ENCODE assay signal across 17 cellular contexts in the genomic region with DNA sequence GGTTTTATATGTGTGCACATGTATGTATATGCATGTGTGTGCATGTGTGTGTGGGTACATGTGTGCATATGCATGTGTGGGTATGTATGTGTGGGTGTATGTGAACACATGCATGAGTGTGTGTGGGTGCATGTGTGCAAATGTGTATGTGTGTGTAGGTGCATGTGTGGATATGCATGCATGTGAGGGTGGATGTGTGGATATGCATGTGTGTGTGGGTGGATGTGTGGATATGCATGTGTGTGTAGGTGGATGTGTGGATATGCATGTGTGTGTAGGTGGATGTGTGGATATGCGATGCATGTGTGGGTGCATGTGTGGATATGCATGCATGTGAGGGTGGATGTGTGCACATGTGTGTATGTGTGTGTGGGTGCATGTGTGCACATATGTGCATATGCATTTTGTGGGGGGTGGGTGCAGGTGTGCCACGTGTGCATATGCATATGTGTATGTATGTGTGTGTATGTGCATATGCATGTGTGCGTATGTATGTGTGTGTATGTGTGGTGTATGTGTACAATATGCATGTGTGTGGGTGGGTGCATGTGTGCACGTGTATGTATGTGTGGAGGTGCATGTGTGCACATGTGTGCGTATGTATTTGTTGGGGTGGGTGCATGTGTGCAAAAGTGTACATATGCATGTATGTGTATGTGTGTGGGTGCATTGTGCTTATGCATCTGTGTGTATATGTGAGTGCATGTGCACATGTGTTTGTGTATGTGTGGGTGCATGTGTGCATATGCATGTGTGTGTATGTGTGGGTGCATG.
A peak's percentile ranks its signal among the peaks of the same experiment; 100 is the strongest.
DNase-seq lines count a peak whose midpoint lies in the region; ATAC-seq, FAIRE-seq and TF ChIP-seq lines count a peak whose summit lies in the region.
"Had no signal": no experiment of that assay in that cellular context is flagged by ENCODE, and none has a peak within 500 bp of the region (broad histone marks: within the 10 kb centered on the region; RNA-seq: fewer than 3 reads in every experiment).

No MANE protein-coding gene starts in this region.

- no peak overlapping the region for H2BK20ac ChIP-seq in H9 (ENCODE audit: low read depth, low read length, poor library complexity, severe bottlenecking)

- H3K56ac ChIP-seq in H9 (ENCODE audit: insufficient read length, low read depth, low read length): no peak overlapping the region

- H4K20me1 ChIP-seq in H9 (ENCODE audit: control insufficient read depth, insufficient read depth, insufficient read length): no peaks in the 10 kb centered on the region
- no peaks in the 10 kb centered on the region for H4K20me1 ChIP-seq in astrocyte (ENCODE audit: insufficient read depth, low read length)
- H4K20me1 ChIP-seq: BLaER1 had no signal

- H3K79me2 ChIP-seq in H9 (ENCODE audit: insufficient read depth, low read length): no peaks in the 10 kb centered on the region
- H3K79me2 ChIP-seq in astrocyte (ENCODE audit: insufficient read depth, low read length): no peaks in the 10 kb centered on the region

- no peak overlapping the region for H4K91ac ChIP-seq in H9 (ENCODE audit: insufficient read length, low read depth, low read length)
- no peak overlapping the region for H4K91ac ChIP-seq in mesenchymal stem cell (ENCODE audit: low read length)
- peak overlapping the region; percentile 91 for H4K91ac ChIP-seq in neuronal stem cell (ENCODE audit: low read depth, low read length, poor library complexity)

- no peaks in the 10 kb centered on the region for H3K9me3 ChIP-seq in H9 (ENCODE audit: control insufficient read depth, low read depth, low read length)
- no peaks in the 10 kb centered on the region for H3K9me3 ChIP-seq in astrocyte (ENCODE audit: insufficient read depth, low read depth, low read length)
- no peaks in the 10 kb centered on the region for H3K9me3 ChIP-seq in mesenchymal stem cell (ENCODE audit: control insufficient read depth, low read length)
- H3K9me3 ChIP-seq in neuronal stem cell (replicated peaks in 1 of 2; ENCODE audit: control insufficient read depth in 2 of 2, insufficient read depth in 1 of 2, low read depth in 1 of 2, low read length in 2 of 2): peaks cover 0 to 10% of the 10 kb centered on the region in 2 donors
- H3K9me3 ChIP-seq: BLaER1 had no signal

- no peak overlapping the region for H3T11ph ChIP-seq in H9 (ENCODE audit: low read length)

- no peak overlapping the region for H2BK12ac ChIP-seq in H9 (ENCODE audit: insufficient read length, low read depth, low read length)
- H2BK12ac ChIP-seq in mesenchymal stem cell (ENCODE audit: low read length in 2 of 2): no peak overlapping the region
- H2BK12ac ChIP-seq in neuronal stem cell (ENCODE audit: low read length): peak overlapping the region; percentile 86

- H3K27me3 Mint-ChIP-seq in H9 (ENCODE audit: low read depth) (peaks cover 2% of the 10 kb centered on the region; the same call in 1 of the 2 replicates), astrocyte (ENCODE audit: low read depth, unreplicated experiment) (peaks cover 12% of the 10 kb centered on the region)

- peak overlapping the region in 1 of 2 experiments; percentile 0; a peak in 1 of 5 replicates for H3K4me3 Mint-ChIP-seq in H9
- no peak overlapping the region for H3K4me3 Mint-ChIP-seq in astrocyte (ENCODE audit: unreplicated experiment)
- H3K4me3 Mint-ChIP-seq: CD14-positive monocyte; CD4-positive, alpha-beta memory T cell; GM23338 had no signal

- H2BK5ac ChIP-seq in H9 (ENCODE audit: insufficient read length, low read length): no peak overlapping the region
- no peak overlapping the region for H2BK5ac ChIP-seq in mesenchymal stem cell (ENCODE audit: low read depth, low read length, poor library complexity, severe bottlenecking)
- H2BK5ac ChIP-seq in neuronal stem cell (ENCODE audit: low read length): no peak overlapping the region

- H2BK120ac ChIP-seq in H9 (ENCODE audit: low read depth, low read length, poor library complexity, severe bottlenecking) (no peak overlapping the region), mesenchymal stem cell (ENCODE audit: low read depth, low read length) (no peak overlapping the region), neuronal stem cell (ENCODE audit: low read depth, low read length) (no peak overlapping the region)

- H3K27ac ChIP-seq in H9 (ENCODE audit: insufficient read length, low read depth, low read length) (no peak overlapping the region), astrocyte (ENCODE audit: low read depth, low read length) (no peak overlapping the region), mesenchymal stem cell (ENCODE audit: low read length, poor library complexity, severe bottlenecking) (no peak overlapping the region), neuronal stem cell (replicated peaks; ENCODE audit: low read length) (peak overlapping the region; percentile 0)
- H3K27ac ChIP-seq: BLaER1 had no signal

- no peak overlapping the region for H3K4me3 ChIP-seq in astrocyte (ENCODE audit: insufficient read depth, low read depth, low read length)
- H3K4me3 ChIP-seq in mesenchymal stem cell (ENCODE audit: insufficient read depth in 1 of 2, low read depth in 1 of 2, low read length in 2 of 2): no peak overlapping the region
- peak overlapping the region in 1 of 2 donors; percentile 64 for H3K4me3 ChIP-seq in neuronal stem cell (ENCODE audit: low read length in 2 of 2)
- H3K4me3 ChIP-seq: BLaER1, GM23338 had no signal

- H2BK15ac ChIP-seq in H9 (ENCODE audit: low read depth, low read length) (no peak overlapping the region), mesenchymal stem cell (ENCODE audit: low read depth, poor library complexity, severe bottlenecking) (no peak overlapping the region), neuronal stem cell (ENCODE audit: low read length) (no peak overlapping the region)

- H3K23ac ChIP-seq in H9 (ENCODE audit: insufficient read length, low read depth, low read length) (no peak overlapping the region), mesenchymal stem cell (ENCODE audit: low read length in 2 of 2) (no peak overlapping the region), neuronal stem cell (ENCODE audit: low read depth, low read length, poor library complexity) (peak overlapping the region; percentile 18)

- H3K9me3 Mint-ChIP-seq in H9 (peaks cover 8% of the 10 kb centered on the region in 2 experiments; a peak in 4 of 5 replicates), astrocyte (ENCODE audit: unreplicated experiment) (no peaks in the 10 kb centered on the region)

- TF ChIP-seq CTCF in H9 (conservative IDR thresholded peaks at IDR 0.05) (no peak), astrocyte (IDR thresholded peaks at IDR 0.05; ENCODE audit: insufficient read depth, low read depth, low read length) (no peak)

- DNase-seq in H9 (no peak), astrocyte (ENCODE audit: low read depth) (no peak), mesenchymal stem cell (no peak), neuronal stem cell (ENCODE audit: low spot score) (no peak), iPS-NIHi11 (ENCODE audit: low spot score) (no peak), DMS153 (lab: John Stamatoyannopoulos, UW) (no peak)
- no peak for DNase-seq in activated CD4-positive, CD25-positive, alpha-beta regulatory T cell (lab: John Stamatoyannopoulos, UW)
- DNase-seq: 8988T; CD4-positive, alpha-beta memory T cell; DMS79 treated with DMSO at 0.1 percent for 48 hours; GF-D8; H7; IMR-90 had no signal

- H3K4me2 ChIP-seq in H9 (ENCODE audit: insufficient read depth, insufficient read length, low read length) (no peak overlapping the region), astrocyte (ENCODE audit: low read length) (no peak overlapping the region), mesenchymal stem cell (ENCODE audit: low read length, poor library complexity, severe bottlenecking) (no peak overlapping the region), neuronal stem cell (ENCODE audit: insufficient read depth, low read length, poor library complexity, severe bottlenecking) (no peak overlapping the region)
- H3K4me2 ChIP-seq: BLaER1, GM23338 had no signal

- no peaks in the 10 kb centered on the region for H3K79me1 ChIP-seq in H9 (ENCODE audit: insufficient read depth, low read depth, low read length, poor library complexity, severe bottlenecking)
- no peaks in the 10 kb centered on the region for H3K79me1 ChIP-seq in mesenchymal stem cell (replicated peaks; ENCODE audit: low read length, poor library complexity, severe bottlenecking)
- no peaks in the 10 kb centered on the region for H3K79me1 ChIP-seq in neuronal stem cell (ENCODE audit: low read depth, low read length)

- H3K36me3 Mint-ChIP-seq in H9 (ENCODE audit: insufficient read depth in 1 of 3, low read depth in 3 of 3): peaks cover 2 to 6% (median 3%) of the 10 kb centered on the region in 3 experiments; a peak in 4 of 7 replicates
- no peaks in the 10 kb centered on the region for H3K36me3 Mint-ChIP-seq in astrocyte (ENCODE audit: low read depth, unreplicated experiment)
- H3K36me3 Mint-ChIP-seq: CD14-positive monocyte; CD4-positive, alpha-beta memory T cell had no signal

- no peak overlapping the region for H2AFZ ChIP-seq in H9 (ENCODE audit: low read length)
- H2AFZ ChIP-seq in astrocyte (ENCODE audit: low read depth, low read length): no peak overlapping the region
- no peak overlapping the region for H2AFZ ChIP-seq in mesenchymal stem cell (ENCODE audit: low read depth, low read length)
- no peak overlapping the region for H2AFZ ChIP-seq in neuronal stem cell (ENCODE audit: low read length)
- H2AFZ ChIP-seq: GM23338 had no signal

- H3K4ac ChIP-seq in H9 (ENCODE audit: low read depth, low read length): no peak overlapping the region
- no peak overlapping the region for H3K4ac ChIP-seq in mesenchymal stem cell (ENCODE audit: low read depth in 1 of 2, low read length in 2 of 2)
- peak overlapping the region; percentile 0 for H3K4ac ChIP-seq in neuronal stem cell (ENCODE audit: low read length)

- H3K4me1 ChIP-seq in H9 (ENCODE audit: insufficient read depth, low read length): no peaks in the 10 kb centered on the region; the same call in 1 of the 2 replicates
- no peaks in the 10 kb centered on the region for H3K4me1 ChIP-seq in astrocyte (ENCODE audit: insufficient read depth, low read length)
- H3K4me1 ChIP-seq in mesenchymal stem cell (ENCODE audit: control insufficient read depth, insufficient read depth, low read depth, low read length): no peaks in the 10 kb centered on the region
- H3K4me1 ChIP-seq in neuronal stem cell (ENCODE audit: control insufficient read depth in 2 of 2, insufficient read depth in 1 of 2, low read depth in 1 of 2, low read length in 2 of 2): peaks cover 0 to 14% of the 10 kb centered on the region in 2 donors
- H3K4me1 ChIP-seq: BLaER1 had no signal

- WGBS in H9 (ENCODE audit: extremely low coverage, insufficient read length, low lambda C conversion rate): no CpG with 5 or more reads among the region's 5 CpGs
- WGBS in mesenchymal stem cell: 87% methylated on average over 5 of the region's 5 CpGs
- no CpG with 5 or more reads among the region's 5 CpGs for WGBS in neuronal stem cell (ENCODE audit: extremely low coverage in 2 of 2, insufficient read length in 2 of 2, insufficient replicate concordance in 1 of 2), 2 donors

- H3K14ac ChIP-seq in H9 (ENCODE audit: insufficient read depth, low read length) (no peak overlapping the region), mesenchymal stem cell (ENCODE audit: low read length in 2 of 2) (no peak overlapping the region), neuronal stem cell (ENCODE audit: low read length) (peak overlapping the region; percentile 90)

- peaks cover 12% of the 10 kb centered on the region in 2 experiments for H3K4me1 Mint-ChIP-seq in H9
- peaks cover 3% of the 10 kb centered on the region for H3K4me1 Mint-ChIP-seq in astrocyte (ENCODE audit: low read depth, unreplicated experiment)
- H3K4me1 Mint-ChIP-seq: CD14-positive monocyte; CD4-positive, alpha-beta memory T cell had no signal

- peak; percentile 37 for FAIRE-seq in astrocyte (lab: Jason Lieb, UNC)

- peak overlapping the region in 1 of 3 experiments; percentile 15; a peak in 2 of 7 replicates for H3K27ac Mint-ChIP-seq in H9
- no peak overlapping the region for H3K27ac Mint-ChIP-seq in astrocyte (ENCODE audit: unreplicated experiment)
- H3K27ac Mint-ChIP-seq: CD14-positive monocyte; CD4-positive, alpha-beta memory T cell; GM23338 had no signal

- H3K23me2 ChIP-seq in H9 (ENCODE audit: insufficient read length, low read depth, low read length, poor library complexity, severe bottlenecking): no peaks in the 10 kb centered on the region

- H3K36me3 ChIP-seq in astrocyte (ENCODE audit: insufficient read depth, low read length): no peaks in the 10 kb centered on the region
- H3K36me3 ChIP-seq in mesenchymal stem cell (ENCODE audit: control insufficient read depth in 1 of 2, insufficient read depth in 2 of 2, low read depth in 1 of 2, low read length in 2 of 2): no peaks in the 10 kb centered on the region
- peaks cover 0 to 7% of the 10 kb centered on the region in 2 donors for H3K36me3 ChIP-seq in neuronal stem cell (replicated peaks in 1 of 2; ENCODE audit: control insufficient read depth in 2 of 2, insufficient read depth in 2 of 2, low read length in 2 of 2)
- H3K36me3 ChIP-seq: BLaER1 had no signal

- H2AK5ac ChIP-seq in H9 (ENCODE audit: insufficient read length, low read length) (no peak overlapping the region), mesenchymal stem cell (ENCODE audit: low read length, severe bottlenecking) (no peak overlapping the region), neuronal stem cell (ENCODE audit: low read depth, low read length) (no peak overlapping the region)

- H4K5ac ChIP-seq in H9 (ENCODE audit: insufficient read length, low read depth, low read length): no peak overlapping the region

- H3K18ac ChIP-seq in H9 (ENCODE audit: insufficient read length, low read depth, low read length) (no peak overlapping the region), mesenchymal stem cell (ENCODE audit: low read depth in 1 of 2, low read length in 2 of 2) (no peak overlapping the region), neuronal stem cell (ENCODE audit: low read length) (peak overlapping the region; percentile 55)

- H3K9ac ChIP-seq in H9 (ENCODE audit: extremely low read depth, insufficient read length, low read length) (no peak overlapping the region), astrocyte (ENCODE audit: low read length) (no peak overlapping the region), mesenchymal stem cell (ENCODE audit: low read length) (no peak overlapping the region), neuronal stem cell (ENCODE audit: low read depth, low read length, poor library complexity) (peak overlapping the region; percentile 80)
- H3K9ac ChIP-seq: BLaER1 had no signal

- H3K27me3 ChIP-seq in H9 (ENCODE audit: insufficient read depth, low read length) (no peaks in the 10 kb centered on the region), astrocyte (ENCODE audit: insufficient read depth, low read length) (no peaks in the 10 kb centered on the region), mesenchymal stem cell (ENCODE audit: control insufficient read depth in 1 of 2, insufficient read depth in 1 of 2, low read length in 2 of 2) (no peaks in the 10 kb centered on the region), neuronal stem cell (ENCODE audit: control insufficient read depth in 3 of 3, insufficient read depth in 3 of 3, low read depth in 1 of 3, low read length in 3 of 3) (peaks cover 0 to 9% (median 0%) of the 10 kb centered on the region in 3 experiments)
- H3K27me3 ChIP-seq: BLaER1 had no signal

- peak overlapping the region; percentile 11 for H4K8ac ChIP-seq in H9 (replicated peaks; ENCODE audit: insufficient read length, low read depth, low read length)
- peak overlapping the region; percentile 19 for H4K8ac ChIP-seq in mesenchymal stem cell (ENCODE audit: low read length)
- H4K8ac ChIP-seq in neuronal stem cell (ENCODE audit: low read depth, low read length): peak overlapping the region; percentile 84

- no peak for ATAC-seq in SK-N-SH treated with all-trans-retinoic acid at 6 μM for 48 hours
- ATAC-seq: GM23338 had no signal

Comparison
In these comparisons a context has a peak if more than half of its experiments do, and no peak if none do; other contexts are left out.
1. H4K8ac ChIP-seq: peak in every context shown above with its lines; median percentile 84 in neuronal stem cell; 19 in mesenchymal stem cell; 11 in H9.